In genomic region chr10:10589540-10589939, GRCh38 we compare ENCODE assay signal across 8 cellular contexts.
DNase-seq lines count a peak whose midpoint lies in the region; ATAC-seq and TF ChIP-seq lines count a peak whose summit lies in the region.

No MANE protein-coding gene starts in this region.

- no peak overlapping the region for H3K27ac Mint-ChIP-seq in immature natural killer cell

- no peaks in the 10 kb centered on the region for H3K4me1 ChIP-seq in foreskin keratinocyte

- H3K36me3 Mint-ChIP-seq in immature natural killer cell = no peaks in the 10 kb centered on the region

- H3K4me3 ChIP-seq in AG10803 (ENCODE audit: low read length) = no peak overlapping the region

- peak overlapping the region; percentile 74 for H3K27ac ChIP-seq in foreskin keratinocyte

- peak; percentile 93 for ATAC-seq in GM21360 (IDR thresholded peaks at IDR 0.05; ENCODE audit: unreplicated experiment)
- ATAC-seq in foreskin keratinocyte = peak; percentile 92

- H3K27me3 Mint-ChIP-seq in immature natural killer cell (ENCODE audit: low read depth in 3 of 3) = peaks cover 0 to 8% (median 2%) of the 10 kb centered on the region in 3 donors

- TF ChIP-seq CTCF in AG10803 (conservative IDR thresholded peaks at IDR 0.05; ENCODE audit: low read length) = no peak
- TF ChIP-seq CTCF in foreskin keratinocyte (conservative IDR thresholded peaks at IDR 0.05) = no peak

- H3K9me3 Mint-ChIP-seq in immature natural killer cell = peaks cover 0 to 3% (median 0%) of the 10 kb centered on the region in 6 donors

- no peak overlapping the region for H3K4me3 Mint-ChIP-seq in immature natural killer cell

- H3K27me3 ChIP-seq in foreskin keratinocyte = no peaks in the 10 kb centered on the region

- DNase-seq in AG10803 (ENCODE audit: low read depth) = peak; percentile 65
- DNase-seq in HS-5 (ENCODE audit: low read depth) = peak; percentile 65
- DNase-seq in foreskin keratinocyte = peak; percentile 76 to 93
- no peak for DNase-seq in DMS53 treated with DMSO at 0.1 percent for 48 hours (lab: John Stamatoyannopoulos, UW; ENCODE audit: unreplicated experiment)
- DNase-seq in immature natural killer cell = no peak
- no peak for DNase-seq in NCI-H69 (lab: John Stamatoyannopoulos, UW)
- DNase-seq in D341Med (ENCODE audit: low spot score) = no peak

- no peaks in the 10 kb centered on the region for H3K4me1 Mint-ChIP-seq in immature natural killer cell

Comparison
In these comparisons a context has a peak if more than half of its experiments do, and no peak if none do; other contexts are left out.
1. DNase-seq: peak in AG10803 (single experiment), HS-5 (single experiment) and foreskin keratinocyte (2 of 2); none in DMS53 treated with DMSO at 0.1 percent for 48 hours (single experiment), immature natural killer cell (0 of 3), NCI-H69 (single experiment) and D341Med (single experiment).